22 cellular contexts compared by ENCODE assay signal in genomic region chr2:187358531-187358930, GRCh38.
"Had no signal": no experiment of that assay in that cellular context is flagged by ENCODE, and none has a peak within 500 bp of the region (broad histone marks: within the 10 kb centered on the region; RNA-seq: fewer than 3 reads in every experiment).

No MANE protein-coding gene starts in this region.

- H3K4me1 ChIP-seq: gastroesophageal sphincter, psoas muscle, tibial nerve, uterus had no signal

- H3K27ac ChIP-seq: dorsolateral prefrontal cortex, gastroesophageal sphincter, heart left ventricle, psoas muscle, tibial nerve, uterus had no signal

- H3K9me3 ChIP-seq: gastroesophageal sphincter, mucosa of descending colon, psoas muscle, tibial nerve, uterus had no signal

- ATAC-seq: activated CD4-positive, alpha-beta T cell treated with anti-CD3 and anti-CD28 coated beads for 36 hours; gastroesophageal sphincter; heart left ventricle; left ventricle myocardium superior; mucosa of descending colon; psoas muscle; stimulated activated naive CD8-positive, alpha-beta T cell treated with anti-CD3 and anti-CD28 coated beads, Interleukin-15, Interleukin-2, amounts not matched to agents 100 U/mL and 50 U/mL, for 24 hours had no signal

- H3K4me3 ChIP-seq: dorsolateral prefrontal cortex, gastroesophageal sphincter, heart left ventricle, mucosa of descending colon, psoas muscle, tibial nerve, uterus had no signal

- DNase-seq: activated CD4-positive, alpha-beta memory T cell treated with anti-CD3 and anti-CD28 coated beads for 36 hours; activated CD4-positive, alpha-beta T cell treated with anti-CD3 and anti-CD28 coated beads for 36 hours; activated naive CD8-positive, alpha-beta T cell treated with anti-CD3 and anti-CD28 coated beads for 36 hours; activated T-cell treated with anti-CD3 and anti-CD28 coated beads for 4 hours; amygdala; caudate nucleus; dorsolateral prefrontal cortex; endodermal cell; heart left ventricle; kidney glomerular epithelial cell; left ventricle myocardium superior; mucosa of descending colon; naive B cell; psoas muscle; right cardiac atrium; stimulated activated naive CD8-positive, alpha-beta T cell treated with anti-CD3 and anti-CD28 coated beads, Interleukin-15, Interleukin-2, amounts not matched to agents 100 U/mL and 50 U/mL, for 24 hours; substantia nigra; T1000; uterus had no signal

- H3K36me3 ChIP-seq: uterus had no signal

- FAIRE-seq: colon had no signal

- H3K27me3 ChIP-seq: dorsolateral prefrontal cortex, gastroesophageal sphincter, heart left ventricle, tibial nerve, uterus had no signal
